Comparison of ENCODE assay signal across 1 cellular context in the genomic region with DNA sequence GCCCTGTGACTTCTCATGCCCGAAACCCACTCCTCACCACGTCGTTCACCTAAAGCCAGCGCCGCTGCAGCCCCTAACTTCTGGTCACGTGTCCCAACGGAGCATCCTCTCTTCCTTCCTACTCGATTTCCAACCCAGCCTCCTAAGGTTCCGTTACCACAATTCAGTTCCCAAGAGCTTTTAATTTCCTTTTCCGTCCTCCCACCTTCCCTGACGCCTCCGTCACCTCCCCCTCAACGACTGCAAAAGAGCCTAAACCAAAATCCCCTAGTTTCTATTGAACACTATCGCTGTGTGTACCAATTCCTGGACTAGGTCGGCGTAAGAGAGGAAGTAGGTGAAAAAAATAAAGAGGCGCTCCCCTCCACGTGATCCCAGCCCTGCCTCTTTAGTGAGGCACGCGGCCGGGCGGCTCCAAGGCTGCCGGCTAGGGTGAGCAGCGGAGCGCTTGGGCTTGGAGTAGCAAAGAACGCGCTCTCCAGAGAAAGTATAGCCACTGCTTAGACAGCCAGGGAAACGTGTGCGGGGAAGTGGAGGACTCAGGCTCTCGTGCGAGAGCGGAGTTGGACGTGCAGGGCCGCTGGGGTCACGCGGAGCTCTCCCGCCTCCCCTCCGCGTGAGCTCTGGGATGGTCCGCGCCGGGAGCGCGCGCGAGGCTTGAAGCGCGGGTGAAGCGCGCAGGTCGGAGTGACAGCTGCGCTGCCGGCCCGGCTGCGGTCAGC.
TF ChIP-seq lines count a peak whose summit lies in the region.

A gene (plus strand): TSS at position 685 of the 722 bp plus-strand sequence.
A gene (minus strand): TSS at position 82 of the 722 bp plus-strand sequence. CDS start 1,189 bp downstream, outside the sequence.

TF ChIP-seq in HepG2, 621 proteins besides CTCF, POLR2A, EP300 and RAD21 (continued from another document):
- TF ChIP-seq, protein P1, sequence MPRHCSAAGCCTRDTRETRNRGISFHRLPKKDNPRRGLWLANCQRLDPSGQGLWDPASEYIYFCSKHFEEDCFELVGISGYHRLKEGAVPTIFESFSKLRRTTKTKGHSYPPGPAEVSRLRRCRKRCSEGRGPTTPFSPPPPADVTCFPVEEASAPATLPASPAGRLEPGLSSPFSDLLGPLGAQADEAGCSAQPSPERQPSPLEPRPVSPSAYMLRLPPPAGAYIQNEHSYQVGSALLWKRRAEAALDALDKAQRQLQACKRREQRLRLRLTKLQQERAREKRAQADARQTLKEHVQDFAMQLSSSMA (CRISPR knock-in tag; IDR thresholded peaks at IDR 0.05), result 0 out of 2 replicates have a peak, but pooled peaks have one; percentile 21
- no peak for TF ChIP-seq STAG1 (CRISPR knock-in tag; IDR thresholded peaks at IDR 0.05)
- no peak for TF ChIP-seq KAT2B (IDR thresholded peaks at IDR 0.05; ENCODE audit: borderline replicate concordance, low read depth, low read length)
- peak; percentile 19; the same call in 1 of the 2 replicates for TF ChIP-seq ZNF205 (CRISPR knock-in tag; IDR thresholded peaks at IDR 0.05)
- TF ChIP-seq, protein P2, sequence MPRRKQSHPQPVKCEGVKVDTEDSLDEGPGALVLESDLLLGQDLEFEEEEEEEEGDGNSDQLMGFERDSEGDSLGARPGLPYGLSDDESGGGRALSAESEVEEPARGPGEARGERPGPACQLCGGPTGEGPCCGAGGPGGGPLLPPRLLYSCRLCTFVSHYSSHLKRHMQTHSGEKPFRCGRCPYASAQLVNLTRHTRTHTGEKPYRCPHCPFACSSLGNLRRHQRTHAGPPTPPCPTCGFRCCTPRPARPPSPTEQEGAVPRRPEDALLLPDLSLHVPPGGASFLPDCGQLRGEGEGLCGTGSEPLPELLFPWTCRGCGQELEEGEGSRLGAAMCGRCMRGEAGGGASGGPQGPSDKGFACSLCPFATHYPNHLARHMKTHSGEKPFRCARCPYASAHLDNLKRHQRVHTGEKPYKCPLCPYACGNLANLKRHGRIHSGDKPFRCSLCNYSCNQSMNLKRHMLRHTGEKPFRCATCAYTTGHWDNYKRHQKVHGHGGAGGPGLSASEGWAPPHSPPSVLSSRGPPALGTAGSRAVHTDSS (CRISPR knock-in tag; conservative IDR thresholded peaks at IDR 0.05), result no peak
- TF ChIP-seq ZFP62 (CRISPR knock-in tag; IDR thresholded peaks at IDR 0.05), result no peak
- TF ChIP-seq ZNF557 (CRISPR knock-in tag; IDR thresholded peaks at IDR 0.05), result no peak
- TF ChIP-seq GTF2F1 (IDR thresholded peaks at IDR 0.05; ENCODE audit: low read length), result 0 out of 2 replicates have a peak, but pooled peaks have one; percentile 51
- 0 out of 2 replicates have a peak, but pooled peaks have one; percentile 79 for TF ChIP-seq STAT5B (CRISPR knock-in tag; IDR thresholded peaks at IDR 0.05)
- TF ChIP-seq, protein P3, sequence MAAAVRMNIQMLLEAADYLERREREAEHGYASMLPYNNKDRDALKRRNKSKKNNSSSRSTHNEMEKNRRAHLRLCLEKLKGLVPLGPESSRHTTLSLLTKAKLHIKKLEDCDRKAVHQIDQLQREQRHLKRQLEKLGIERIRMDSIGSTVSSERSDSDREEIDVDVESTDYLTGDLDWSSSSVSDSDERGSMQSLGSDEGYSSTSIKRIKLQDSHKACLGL (CRISPR knock-in tag; IDR thresholded peaks at IDR 0.05), result peak; percentile 95
- TF ChIP-seq SNRNP70 (IDR thresholded peaks at IDR 0.05; ENCODE audit: low read depth, low read length), result no peak
- no peak for TF ChIP-seq ZSCAN22 (CRISPR knock-in tag; IDR thresholded peaks at IDR 0.05)
- peak; percentile 57 for TF ChIP-seq HDAC2 (CRISPR knock-in tag; IDR thresholded peaks at IDR 0.05)
- peak; percentile 90; the same call in 1 of the 2 replicates for TF ChIP-seq ZFP36L1 (CRISPR knock-in tag; IDR thresholded peaks at IDR 0.05)
- no peak for TF ChIP-seq HNRNPH1 (optimal IDR thresholded peaks at IDR 0.05; ENCODE audit: low read depth, low read length)
- TF ChIP-seq PHF8 (CRISPR knock-in tag; IDR thresholded peaks at IDR 0.05), result peak; percentile 80
- no peak; the same call in 1 of the 2 replicates for TF ChIP-seq SETDB1 (CRISPR knock-in tag; IDR thresholded peaks at IDR 0.05; ENCODE audit: borderline replicate concordance)
- peak; percentile 100 for TF ChIP-seq HDAC1 (CRISPR knock-in tag; IDR thresholded peaks at IDR 0.05)
- TF ChIP-seq MIER2 (CRISPR knock-in tag; IDR thresholded peaks at IDR 0.05), result 0 out of 2 replicates have a peak, but pooled peaks have one; percentile 20
- TF ChIP-seq, protein P4, sequence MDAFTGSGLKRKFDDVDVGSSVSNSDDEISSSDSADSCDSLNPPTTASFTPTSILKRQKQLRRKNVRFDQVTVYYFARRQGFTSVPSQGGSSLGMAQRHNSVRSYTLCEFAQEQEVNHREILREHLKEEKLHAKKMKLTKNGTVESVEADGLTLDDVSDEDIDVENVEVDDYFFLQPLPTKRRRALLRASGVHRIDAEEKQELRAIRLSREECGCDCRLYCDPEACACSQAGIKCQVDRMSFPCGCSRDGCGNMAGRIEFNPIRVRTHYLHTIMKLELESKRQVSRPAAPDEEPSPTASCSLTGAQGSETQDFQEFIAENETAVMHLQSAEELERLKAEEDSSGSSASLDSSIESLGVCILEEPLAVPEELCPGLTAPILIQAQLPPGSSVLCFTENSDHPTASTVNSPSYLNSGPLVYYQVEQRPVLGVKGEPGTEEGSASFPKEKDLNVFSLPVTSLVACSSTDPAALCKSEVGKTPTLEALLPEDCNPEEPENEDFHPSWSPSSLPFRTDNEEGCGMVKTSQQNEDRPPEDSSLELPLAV (CRISPR knock-in tag; conservative IDR thresholded peaks at IDR 0.05; ENCODE audit: low read depth), result no peak
- TF ChIP-seq, protein P5, sequence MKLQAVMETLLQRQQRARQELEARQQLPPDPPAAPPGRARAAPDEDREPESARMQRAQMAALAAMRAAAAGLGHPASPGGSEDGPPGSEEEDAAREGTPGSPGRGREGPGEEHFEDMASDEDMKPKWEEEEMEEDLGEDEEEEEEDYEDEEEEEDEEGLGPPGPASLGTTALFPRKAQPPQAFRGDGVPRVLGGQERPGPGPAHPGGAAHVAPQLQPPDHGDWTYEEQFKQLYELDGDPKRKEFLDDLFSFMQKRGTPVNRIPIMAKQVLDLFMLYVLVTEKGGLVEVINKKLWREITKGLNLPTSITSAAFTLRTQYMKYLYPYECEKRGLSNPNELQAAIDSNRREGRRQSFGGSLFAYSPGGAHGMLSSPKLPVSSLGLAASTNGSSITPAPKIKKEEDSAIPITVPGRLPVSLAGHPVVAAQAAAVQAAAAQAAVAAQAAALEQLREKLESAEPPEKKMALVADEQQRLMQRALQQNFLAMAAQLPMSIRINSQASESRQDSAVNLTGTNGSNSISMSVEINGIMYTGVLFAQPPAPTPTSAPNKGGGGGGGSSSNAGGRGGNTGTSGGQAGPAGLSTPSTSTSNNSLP (IDR thresholded peaks at IDR 0.05; ENCODE audit: low read depth, low read length), result no peak
- no peak for TF ChIP-seq HOXA7 (CRISPR knock-in tag; IDR thresholded peaks at IDR 0.05)
- peak; percentile 70; the same call in 1 of the 2 replicates for TF ChIP-seq ZNF558 (CRISPR knock-in tag; IDR thresholded peaks at IDR 0.05; ENCODE audit: borderline replicate concordance)
- TF ChIP-seq, protein P6, sequence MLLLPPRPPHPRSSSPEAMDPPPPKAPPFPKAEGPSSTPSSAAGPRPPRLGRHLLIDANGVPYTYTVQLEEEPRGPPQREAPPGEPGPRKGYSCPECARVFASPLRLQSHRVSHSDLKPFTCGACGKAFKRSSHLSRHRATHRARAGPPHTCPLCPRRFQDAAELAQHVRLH (CRISPR knock-in tag; IDR thresholded peaks at IDR 0.05; ENCODE audit: borderline replicate concordance, low read depth), result peak; percentile 80; the same call in 1 of the 2 replicates
- TF ChIP-seq, protein P7, sequence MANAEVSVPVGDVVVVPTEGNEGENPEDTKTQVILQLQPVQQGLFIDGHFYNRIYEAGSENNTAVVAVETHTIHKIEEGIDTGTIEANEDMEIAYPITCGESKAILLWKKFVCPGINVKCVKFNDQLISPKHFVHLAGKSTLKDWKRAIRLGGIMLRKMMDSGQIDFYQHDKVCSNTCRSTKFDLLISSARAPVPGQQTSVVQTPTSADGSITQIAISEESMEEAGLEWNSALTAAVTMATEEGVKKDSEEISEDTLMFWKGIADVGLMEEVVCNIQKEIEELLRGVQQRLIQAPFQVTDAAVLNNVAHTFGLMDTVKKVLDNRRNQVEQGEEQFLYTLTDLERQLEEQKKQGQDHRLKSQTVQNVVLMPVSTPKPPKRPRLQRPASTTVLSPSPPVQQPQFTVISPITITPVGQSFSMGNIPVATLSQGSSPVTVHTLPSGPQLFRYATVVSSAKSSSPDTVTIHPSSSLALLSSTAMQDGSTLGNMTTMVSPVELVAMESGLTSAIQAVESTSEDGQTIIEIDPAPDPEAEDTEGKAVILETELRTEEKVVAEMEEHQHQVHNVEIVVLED (CRISPR knock-in tag; IDR thresholded peaks at IDR 0.05; ENCODE audit: borderline replicate concordance), result peak; percentile 64; the same call in 1 of the 2 replicates
- peak; percentile 47; the same call in 1 of the 2 replicates for TF ChIP-seq ZNF777 (CRISPR knock-in tag; IDR thresholded peaks at IDR 0.05)
- TF ChIP-seq ZNF235 (CRISPR knock-in tag; IDR thresholded peaks at IDR 0.05; ENCODE audit: borderline replicate concordance), result peak; percentile 97; the same call in 1 of the 2 replicates
- 0 out of 2 replicates have a peak, but pooled peaks have one; percentile 76 for TF ChIP-seq RFXANK (CRISPR knock-in tag; IDR thresholded peaks at IDR 0.05)
- TF ChIP-seq JDP2 (CRISPR knock-in tag; IDR thresholded peaks at IDR 0.05; ENCODE audit: borderline replicate concordance), result no peak
- TF ChIP-seq ZNF296 (CRISPR knock-in tag; conservative IDR thresholded peaks at IDR 0.05), result no peak
- no peak for TF ChIP-seq ZNF282 (IDR thresholded peaks at IDR 0.05; ENCODE audit: partially characterized antibody)
- peak; percentile 90 for TF ChIP-seq ELF1 (CRISPR knock-in tag; IDR thresholded peaks at IDR 0.05)
- TF ChIP-seq, protein P8, sequence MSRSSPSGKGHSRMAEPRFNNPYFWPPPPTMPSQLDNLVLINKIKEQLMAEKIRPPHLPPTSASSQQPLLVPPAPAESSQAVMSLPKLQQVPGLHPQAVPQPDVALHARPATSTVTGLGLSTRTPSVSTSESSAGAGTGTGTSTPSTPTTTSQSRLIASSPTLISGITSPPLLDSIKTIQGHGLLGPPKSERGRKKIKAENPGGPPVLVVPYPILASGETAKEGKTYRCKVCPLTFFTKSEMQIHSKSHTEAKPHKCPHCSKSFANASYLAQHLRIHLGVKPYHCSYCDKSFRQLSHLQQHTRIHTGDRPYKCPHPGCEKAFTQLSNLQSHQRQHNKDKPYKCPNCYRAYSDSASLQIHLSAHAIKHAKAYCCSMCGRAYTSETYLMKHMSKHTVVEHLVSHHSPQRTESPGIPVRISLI (CRISPR knock-in tag; IDR thresholded peaks at IDR 0.05; ENCODE audit: borderline replicate concordance), result peak; percentile 96
- peak; percentile 56; the same call in 1 of the 2 replicates for TF ChIP-seq ZMYM2 (CRISPR knock-in tag; IDR thresholded peaks at IDR 0.05)
- TF ChIP-seq LCORL (IDR thresholded peaks at IDR 0.05), result no peak
- TF ChIP-seq LCORL (CRISPR knock-in tag; IDR thresholded peaks at IDR 0.05), result peak; percentile 77
- peak; percentile 96 for TF ChIP-seq BHLHE40 (IDR thresholded peaks at IDR 0.05; ENCODE audit: low read length)
- TF ChIP-seq CBX1 (IDR thresholded peaks at IDR 0.05; ENCODE audit: low read depth), result no peak
- no peak for TF ChIP-seq ZNF367 (CRISPR knock-in tag; IDR thresholded peaks at IDR 0.05; ENCODE audit: borderline replicate concordance)
- TF ChIP-seq RAD51 (IDR thresholded peaks at IDR 0.05; ENCODE audit: borderline replicate concordance), result peak; percentile 95
- TF ChIP-seq, protein P9, sequence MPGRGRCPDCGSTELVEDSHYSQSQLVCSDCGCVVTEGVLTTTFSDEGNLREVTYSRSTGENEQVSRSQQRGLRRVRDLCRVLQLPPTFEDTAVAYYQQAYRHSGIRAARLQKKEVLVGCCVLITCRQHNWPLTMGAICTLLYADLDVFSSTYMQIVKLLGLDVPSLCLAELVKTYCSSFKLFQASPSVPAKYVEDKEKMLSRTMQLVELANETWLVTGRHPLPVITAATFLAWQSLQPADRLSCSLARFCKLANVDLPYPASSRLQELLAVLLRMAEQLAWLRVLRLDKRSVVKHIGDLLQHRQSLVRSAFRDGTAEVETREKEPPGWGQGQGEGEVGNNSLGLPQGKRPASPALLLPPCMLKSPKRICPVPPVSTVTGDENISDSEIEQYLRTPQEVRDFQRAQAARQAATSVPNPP (CRISPR knock-in tag; IDR thresholded peaks at IDR 0.05), result no peak
- peak; percentile 67 for TF ChIP-seq RNF2 (conservative IDR thresholded peaks at IDR 0.05; ENCODE audit: low read depth)
- 0 out of 2 replicates have a peak, but pooled peaks have one; percentile 22 for TF ChIP-seq ZNF468 (CRISPR knock-in tag; IDR thresholded peaks at IDR 0.05)
- no peak for TF ChIP-seq ZNF570 (CRISPR knock-in tag; IDR thresholded peaks at IDR 0.05; ENCODE audit: borderline replicate concordance)
- no peak for TF ChIP-seq MBNL3 (CRISPR knock-in tag; conservative IDR thresholded peaks at IDR 0.05)
- peak; percentile 22; the same call in 1 of the 2 replicates for TF ChIP-seq ZNF670 (CRISPR knock-in tag; IDR thresholded peaks at IDR 0.05; ENCODE audit: borderline replicate concordance)
- TF ChIP-seq DR1 (CRISPR knock-in tag; IDR thresholded peaks at IDR 0.05), result no peak; the same call in none of the 2 replicates
- TF ChIP-seq SOX5 (CRISPR knock-in tag; IDR thresholded peaks at IDR 0.05; ENCODE audit: borderline replicate concordance), result peak; percentile 9; the same call in 1 of the 2 replicates
TF ChIP-seq in HepG2: peak in this region for 291.
